In the genomic region with DNA sequence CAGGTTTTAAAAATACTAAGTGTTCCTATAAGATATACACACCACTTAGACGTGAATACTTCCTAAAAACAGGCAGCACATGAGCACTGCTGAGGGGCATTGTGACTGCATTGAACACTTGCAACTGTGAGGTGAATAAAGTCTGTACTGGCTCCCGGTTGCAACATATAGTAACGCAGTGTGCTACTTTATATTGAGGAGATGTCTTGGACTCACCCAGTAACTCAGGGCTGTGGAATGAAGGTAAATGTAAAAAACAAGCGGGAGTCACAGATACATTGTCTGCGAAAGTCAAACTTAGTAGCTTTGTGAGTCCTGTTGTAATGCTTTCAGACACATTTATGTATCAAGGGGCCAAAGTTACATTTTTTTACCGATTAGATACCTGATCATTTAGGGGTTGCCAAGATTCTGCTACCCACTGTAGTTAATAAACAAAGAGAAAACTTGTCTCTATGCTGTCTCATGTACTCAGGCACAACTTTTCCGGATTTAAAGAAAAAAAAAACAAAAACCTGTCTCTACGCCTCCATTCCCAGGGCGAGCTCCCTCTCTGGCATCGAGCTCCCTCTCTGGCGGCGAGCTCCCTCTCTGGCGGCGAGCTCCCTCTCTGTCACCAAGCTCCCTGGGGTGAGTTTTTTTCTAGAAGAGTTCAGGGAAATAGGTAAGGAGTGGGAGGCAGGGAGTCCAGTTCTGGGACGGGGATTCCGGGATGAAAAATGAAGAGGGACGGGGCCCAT, we compare ENCODE assay signal across 8 cellular contexts. TPM values are rescaled to one million over a fixed set of nuclear protein-coding genes. Genes with fewer than 3 reads are reported as not detected.
DNase-seq lines count a peak whose midpoint lies in the region; ATAC-seq lines count a peak whose summit lies in the region.

No MANE protein-coding gene starts in this region.

- DNase-seq in CD4-positive, CD25-positive, alpha-beta regulatory T cell, result no peak
- DNase-seq in Karpas-422 (no peak), SIG-M5 treated with dmso at 0.1 percent for 504 hours (lab: John Stamatoyannopoulos, UW; ENCODE audit: unreplicated experiment) (no peak)
- no peak for DNase-seq in central memory CD8-positive, alpha-beta T cell (ENCODE audit: low spot score in 2 of 2)

- H3K4me1 ChIP-seq in CD4-positive, CD25-positive, alpha-beta regulatory T cell (ENCODE audit: control insufficient read depth, insufficient read depth, low read length, poor library complexity, severe bottlenecking), result peaks cover 20% of the 10 kb centered on the region
- peaks cover 14% of the 10 kb centered on the region for H3K4me1 ChIP-seq in Karpas-422 (ENCODE audit: low read length)
- peaks cover 6 to 17% of the 10 kb centered on the region in 2 donors for H3K4me1 ChIP-seq in mucosa of rectum (ENCODE audit: control insufficient read depth in 2 of 2, insufficient read depth in 2 of 2, low read length in 2 of 2)

- H3K27me3 Mint-ChIP-seq in CD4-positive, CD25-positive, alpha-beta regulatory T cell, result no peaks in the 10 kb centered on the region
- no peaks in the 10 kb centered on the region for H3K27me3 Mint-ChIP-seq in central memory CD8-positive, alpha-beta T cell

- H3K36me3 Mint-ChIP-seq in CD4-positive, CD25-positive, alpha-beta regulatory T cell, result peaks cover 9% of the 10 kb centered on the region
- H3K36me3 Mint-ChIP-seq in central memory CD8-positive, alpha-beta T cell (ENCODE audit: insufficient read depth), result peaks cover 13% of the 10 kb centered on the region

- H2AFZ ChIP-seq in Karpas-422 (ENCODE audit: low read length), result no peak overlapping the region

- no peaks in the 10 kb centered on the region for H3K9me3 Mint-ChIP-seq in CD4-positive, CD25-positive, alpha-beta regulatory T cell
- H3K9me3 Mint-ChIP-seq in central memory CD8-positive, alpha-beta T cell, result no peaks in the 10 kb centered on the region

- H3K27ac ChIP-seq in CD4-positive, CD25-positive, alpha-beta regulatory T cell (ENCODE audit: insufficient read depth, low read length, poor library complexity, severe bottlenecking), result peak overlapping the region; percentile 96
- H3K27ac ChIP-seq in Karpas-422 (ENCODE audit: low read length) (no peak overlapping the region), mucosa of rectum (ENCODE audit: low read depth in 2 of 2, low read length in 2 of 2) (peak overlapping the region; percentile 88 to 95)

- peak overlapping the region; percentile 98 to 99 (median 99) for H3K27ac Mint-ChIP-seq in CD4-positive, CD25-positive, alpha-beta regulatory T cell
- peak overlapping the region; percentile 96 for H3K27ac Mint-ChIP-seq in central memory CD8-positive, alpha-beta T cell (ENCODE audit: low read depth)

- H3K9ac ChIP-seq in Karpas-422 (ENCODE audit: low read length) (peak overlapping the region; percentile 83; the same call in 1 of the 2 replicates), mucosa of rectum (ENCODE audit: low read depth in 1 of 2, low read length in 2 of 2) (peak overlapping the region in 1 of 2 donors; percentile 98)

- ATAC-seq in CD4-positive, CD25-positive, alpha-beta regulatory T cell (ENCODE audit: low read depth in 2 of 2), result no peak
- ATAC-seq in central memory CD8-positive, alpha-beta T cell (replicated peaks; ENCODE audit: extremely low read depth, poor library complexity, severe bottlenecking), result no peak
- ATAC-seq in HG03565 (IDR thresholded peaks at IDR 0.05; ENCODE audit: unreplicated experiment), result no peak
- no peak for ATAC-seq in HG03039 (IDR thresholded peaks at IDR 0.05; ENCODE audit: unreplicated experiment)
- no peak for ATAC-seq in HG02571 (IDR thresholded peaks at IDR 0.05; ENCODE audit: unreplicated experiment)

- no peaks in the 10 kb centered on the region for H3K36me3 ChIP-seq in CD4-positive, CD25-positive, alpha-beta regulatory T cell (ENCODE audit: control insufficient read depth, insufficient read depth, low read length)
- H3K36me3 ChIP-seq in Karpas-422 (ENCODE audit: insufficient read depth, low read length), result no peaks in the 10 kb centered on the region
- H3K36me3 ChIP-seq in mucosa of rectum (ENCODE audit: control insufficient read depth in 2 of 2, insufficient read depth in 2 of 2, low read length in 2 of 2), result no peaks in the 10 kb centered on the region

- H3K4me1 Mint-ChIP-seq in CD4-positive, CD25-positive, alpha-beta regulatory T cell, result peaks cover 0 to 27% (median 12%) of the 10 kb centered on the region in 4 donors
- H3K4me1 Mint-ChIP-seq in central memory CD8-positive, alpha-beta T cell, result peaks cover 42% of the 10 kb centered on the region

- peak overlapping the region; percentile 78 for H3K4me2 ChIP-seq in Karpas-422 (ENCODE audit: low read depth, low read length, poor library complexity, severe bottlenecking)

- H3K4me3 Mint-ChIP-seq in CD4-positive, CD25-positive, alpha-beta regulatory T cell, result peak overlapping the region in 3 of 4 donors; percentile 87 to 95 (median 92)
- H3K4me3 Mint-ChIP-seq in central memory CD8-positive, alpha-beta T cell, result peak overlapping the region; percentile 86

- no peaks in the 10 kb centered on the region for H4K20me1 ChIP-seq in Karpas-422 (ENCODE audit: insufficient read depth, low read depth, low read length)

- H3K27me3 ChIP-seq in CD4-positive, CD25-positive, alpha-beta regulatory T cell (ENCODE audit: control insufficient read depth, insufficient read depth, low read length), result no peaks in the 10 kb centered on the region
- H3K27me3 ChIP-seq in Karpas-422 (ENCODE audit: low read length), result no peaks in the 10 kb centered on the region
- H3K27me3 ChIP-seq in mucosa of rectum (ENCODE audit: control insufficient read depth in 2 of 2, insufficient read depth in 2 of 2, low read length in 2 of 2), result no peaks in the 10 kb centered on the region

- H3K4me3 ChIP-seq in CD4-positive, CD25-positive, alpha-beta regulatory T cell (ENCODE audit: low read depth, low read length), result peak overlapping the region; percentile 67
- H3K4me3 ChIP-seq in Karpas-422 (ENCODE audit: low read length) (peak overlapping the region; percentile 74; the same call in 1 of the 2 replicates), mucosa of rectum (ENCODE audit: low read length in 2 of 2) (peak overlapping the region; percentile 78 to 85)

- no peaks in the 10 kb centered on the region for H3K9me3 ChIP-seq in CD4-positive, CD25-positive, alpha-beta regulatory T cell (ENCODE audit: control insufficient read depth in 2 of 2, low read length in 2 of 2)
- H3K9me3 ChIP-seq in Karpas-422 (ENCODE audit: low read length) (no peaks in the 10 kb centered on the region), mucosa of rectum (ENCODE audit: control insufficient read depth in 2 of 2, low read length in 2 of 2) (no peaks in the 10 kb centered on the region)

- no peaks in the 10 kb centered on the region for H3K79me2 ChIP-seq in Karpas-422 (ENCODE audit: low read length)

- H3K9me2 ChIP-seq in Karpas-422 (replicated peaks; ENCODE audit: insufficient read depth, low read length), result no peaks in the 10 kb centered on the region

RNA-seq across cellular contexts. Expression of gene HLA-A, which starts 16.8 kb away (rescaled TPM):
- total RNA-seq in CD4-positive, CD25-positive, alpha-beta regulatory T cell, result 2,388 TPM
- polyA plus RNA-seq in CD4-positive, CD25-positive, alpha-beta regulatory T cell, result 1,000 to 10,000 TPM; 3,137 to 5,572 (median 4,009) TPM
- total RNA-seq in Karpas-422 (2014; rRNA removed; shearing (Covaris generic); ENCODE audit: low replicate concordance), result 739 and 1,496 TPM in 2 replicates
